Comparison of ENCODE assay signal across 11 cellular contexts in the genomic region with DNA sequence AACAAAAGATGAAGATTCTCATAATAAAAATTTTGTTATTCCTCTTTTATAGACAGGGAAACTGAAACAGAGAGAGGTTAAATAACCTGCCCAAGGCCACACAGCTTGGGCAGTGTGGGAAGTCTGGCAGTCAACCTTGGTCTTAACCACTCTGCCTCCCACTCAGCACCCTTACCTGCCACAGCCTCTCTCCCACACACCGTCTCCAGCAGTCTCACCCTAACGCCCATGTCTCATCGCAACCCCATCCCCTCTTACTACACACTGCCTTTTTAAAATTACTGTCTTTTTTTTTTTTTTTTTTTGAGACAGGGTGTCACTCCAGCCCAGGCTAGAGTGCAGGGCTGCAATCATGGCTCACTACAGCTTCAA. TPM values are rescaled to one million over a fixed set of nuclear protein-coding genes. Genes with fewer than 3 reads are reported as not detected.
DNase-seq lines count a peak whose midpoint lies in the region; ATAC-seq, FAIRE-seq and TF ChIP-seq lines count a peak whose summit lies in the region.
"Had no signal": no experiment of that assay in that cellular context is flagged by ENCODE, and none has a peak within 500 bp of the region (broad histone marks: within the 10 kb centered on the region; RNA-seq: fewer than 3 reads in every experiment).

No MANE protein-coding gene starts in this region.

- H3K27ac ChIP-seq in GM23338 (ENCODE audit: low read depth) (no peak overlapping the region), VCaP (peak overlapping the region; percentile 88; the same call in 1 of the 2 replicates), H1 (ENCODE audit: low read depth, low read length) (peak overlapping the region; percentile 35; the same call in 1 of the 2 replicates), skeletal muscle tissue (ENCODE audit: low read depth, low read length) (peak overlapping the region; percentile 36)
- H3K27ac ChIP-seq: HL-60 had no signal

- no peaks in the 10 kb centered on the region for H3K36me3 ChIP-seq in GM23338 (ENCODE audit: insufficient read depth)
- H3K36me3 ChIP-seq in H1 (ENCODE audit: control insufficient read depth in 2 of 4, insufficient read depth in 4 of 4, low read length in 3 of 4), result no peaks in the 10 kb centered on the region
- peaks cover 0 to 3% (median 0%) of the 10 kb centered on the region in 3 donors for H3K36me3 ChIP-seq in skeletal muscle tissue (ENCODE audit: control insufficient read depth in 3 of 3, insufficient read depth in 3 of 3, low read length in 3 of 3)

- DNase-seq in GM23338 (ENCODE audit: low spot score) (no peak), H1 (ENCODE audit: low read depth in 1 of 2, low spot score in 2 of 2) (no peak), G401 (ENCODE audit: low spot score) (no peak), GM10266 (ENCODE audit: extremely low spot score) (no peak)
- DNase-seq: naive B cell, NCI-H526 treated with DMSO at 0.1 percent for 48 hours had no signal

- no peaks in the 10 kb centered on the region for H3K23me2 ChIP-seq in H1 (ENCODE audit: low read depth, low read length)

- no peak overlapping the region for H2BK20ac ChIP-seq in H1 (ENCODE audit: low read length)

- no peak overlapping the region for H3K4ac ChIP-seq in H1 (replicated peaks; ENCODE audit: insufficient read length, low read depth, low read length)

- 0 out of 2 replicates have a peak overlapping the region, but pooled peaks have one; percentile 36 for H2BK5ac ChIP-seq in H1 (ENCODE audit: low read depth, low read length)

- H4K91ac ChIP-seq in H1 (replicated peaks; ENCODE audit: insufficient read length, low read length), result peak overlapping the region; percentile 76

- no peak for TF ChIP-seq RAD21 in H1 (IDR thresholded peaks at IDR 0.05 in 1 of 2, conservative IDR thresholded peaks at IDR 0.05 in 1 of 2; ENCODE audit: low read depth in 2 of 2, low read length in 2 of 2)

- H4K8ac ChIP-seq in H1 (ENCODE audit: extremely low read depth, insufficient read depth, low read length), result no peak overlapping the region

- no peaks in the 10 kb centered on the region for H3K9me2 ChIP-seq in GM23338 (ENCODE audit: insufficient read depth)

- no peak overlapping the region for H2AK5ac ChIP-seq in H1 (ENCODE audit: low read depth, low read length)

- no peaks in the 10 kb centered on the region; the same call in 2 of the 3 replicates for H3K9me3 Mint-ChIP-seq in GM23338
- H3K9me3 Mint-ChIP-seq: naive B cell had no signal

- peaks cover 78% of the 10 kb centered on the region for H3K4me1 Mint-ChIP-seq in GM23338

- in situ Hi-C loops in G401 (cut with HindIII; ENCODE audit: low sequenced_read_pairs), result no loop called here

- H3K79me1 ChIP-seq in H1 (ENCODE audit: low read depth, low read length), result no peaks in the 10 kb centered on the region

- no peak overlapping the region; the same call in 1 of the 2 replicates for H2BK15ac ChIP-seq in H1 (ENCODE audit: low read length)

- H3K4me3 ChIP-seq in GM23338 (no peak overlapping the region), H1 (ENCODE audit: extremely low read depth in 1 of 4, insufficient read depth in 2 of 4, low read depth in 3 of 4, low read length in 4 of 4) (no peak overlapping the region), skeletal muscle tissue (ENCODE audit: low read length in 3 of 3) (no peak overlapping the region)

- TF ChIP-seq EP300 in H1 (IDR thresholded peaks at IDR 0.05; ENCODE audit: borderline replicate concordance in 1 of 2, low read depth in 2 of 2, low read length in 2 of 2), result no peak

- 95% methylated on average over 3 of the region's 3 CpGs; no CpG with 5 or more reads in 1 of the 2 experiments for WGBS in H1 (ENCODE audit: extremely low coverage in 1 of 2, insufficient coverage in 1 of 2, insufficient read length in 1 of 2, insufficient replicate concordance in 2 of 2, low coverage in 1 of 2, low lambda C conversion rate in 2 of 2, missing lambda C conversion rate in 1 of 2), 2 experiments

- TF ChIP-seq CTCF in GM23338 (conservative IDR thresholded peaks at IDR 0.05; ENCODE audit: low read depth in 2 of 2) (no peak), VCaP (conservative IDR thresholded peaks at IDR 0.05) (no peak), H1 (IDR thresholded peaks at IDR 0.05; ENCODE audit: control extremely low read depth in 1 of 3, insufficient read depth in 1 of 3, low read depth in 1 of 3, low read length in 3 of 3) (no peak), GM10266 (IDR thresholded peaks at IDR 0.05; ENCODE audit: control insufficient read depth, insufficient read depth, low read depth, missing control alignments) (no peak)

- H3K9me3 ChIP-seq in H1 (ENCODE audit: insufficient read depth in 2 of 2, low read depth in 1 of 2, low read length in 1 of 2) (no peaks in the 10 kb centered on the region), skeletal muscle tissue (ENCODE audit: control insufficient read depth in 3 of 3, low read length in 3 of 3) (no peaks in the 10 kb centered on the region)

- peaks cover 33% of the 10 kb centered on the region for H3K4me1 ChIP-seq in GM23338 (ENCODE audit: insufficient read depth)
- H3K4me1 ChIP-seq in H1 (replicated peaks in 1 of 4; ENCODE audit: control insufficient read depth in 3 of 4, insufficient read depth in 4 of 4, low read length in 3 of 4), result peaks cover 0 to 10% (median 2%) of the 10 kb centered on the region in 4 experiments; a peak in 4 of 7 replicates
- peaks cover 11 to 24% (median 21%) of the 10 kb centered on the region in 3 donors for H3K4me1 ChIP-seq in skeletal muscle tissue (ENCODE audit: control insufficient read depth in 3 of 3, insufficient read depth in 3 of 3, low read length in 3 of 3)

- peak overlapping the region; percentile 90 for H3K27ac Mint-ChIP-seq in GM23338

- POLR2A ChIA-PET in H1 (lab: Charles Lee; ENCODE audit: partially characterized antibody), result interaction anchor here (0.6 to 1.3 kb wide), 2 partner anchors 56 to 75 kb away, joined by 3 read pairs; no protein-coding TSS in a partner anchor

- H3K18ac ChIP-seq in H1 (ENCODE audit: extremely low read depth, low read length), result no peak overlapping the region

- CTCF ChIA-PET in H1 (lab: Charles Lee; ENCODE audit: partially characterized antibody), result interaction anchor here (0.6 to 11.1 kb wide), 11 partner anchors 14 to 206 kb away, joined by 3 to 167 read pairs (median 4); no protein-coding TSS in a partner anchor

- H3K9ac ChIP-seq in H1 (replicated peaks in 1 of 4; ENCODE audit: extremely low read depth in 1 of 4, low read depth in 3 of 4, low read length in 3 of 4), result no peak overlapping the region
- no peak overlapping the region for H3K9ac ChIP-seq in skeletal muscle tissue (ENCODE audit: low read depth in 1 of 3, low read length in 3 of 3)

- H2BK12ac ChIP-seq in H1 (ENCODE audit: low read depth, low read length), result peak overlapping the region; percentile 82; the same call in 1 of the 2 replicates

- ATAC-seq in GM23338 (no peak), GM21423 (IDR thresholded peaks at IDR 0.05; ENCODE audit: unreplicated experiment) (no peak), HG03565 (IDR thresholded peaks at IDR 0.05; ENCODE audit: unreplicated experiment) (no peak)

- no peak for FAIRE-seq in H1 (lab: Jason Lieb, UNC)

- no peak overlapping the region for H3K4me3 Mint-ChIP-seq in GM23338

- H3K36me3 Mint-ChIP-seq in GM23338 (ENCODE audit: low read depth), result peaks cover 49% of the 10 kb centered on the region
- H3K36me3 Mint-ChIP-seq: naive B cell had no signal

- H3K4me2 ChIP-seq in GM23338, result no peak overlapping the region
- H3K4me2 ChIP-seq in H1 (ENCODE audit: insufficient read depth in 1 of 2, low read depth in 2 of 2, low read length in 2 of 2), result no peak overlapping the region

- no peak overlapping the region for H2AFZ ChIP-seq in GM23338
- no peak overlapping the region for H2AFZ ChIP-seq in H1 (ENCODE audit: low read length)

- H4K5ac ChIP-seq in H1 (ENCODE audit: insufficient read length, low read depth, low read length), result no peak overlapping the region

- H3K56ac ChIP-seq in H1 (replicated peaks; ENCODE audit: insufficient read length, low read depth, low read length), result no peak overlapping the region

- no peaks in the 10 kb centered on the region for H3F3A ChIP-seq in GM23338 (replicated peaks; ENCODE audit: low read depth)

- no peak overlapping the region for H2BK120ac ChIP-seq in H1 (replicated peaks; ENCODE audit: low read depth, low read length)

- no peaks in the 10 kb centered on the region for H4K20me1 ChIP-seq in GM23338 (replicated peaks; ENCODE audit: insufficient read depth)
- peaks cover 0 to 1% of the 10 kb centered on the region in 2 experiments for H4K20me1 ChIP-seq in H1 (replicated peaks in 1 of 2; ENCODE audit: control insufficient read depth in 1 of 2, insufficient read depth in 2 of 2, low read length in 2 of 2)

- peaks cover 12% of the 10 kb centered on the region for H3K27me3 Mint-ChIP-seq in GM23338 (ENCODE audit: insufficient read depth, low read depth, poor library complexity)
- H3K27me3 Mint-ChIP-seq: naive B cell had no signal

- H3K14ac ChIP-seq in H1 (ENCODE audit: insufficient read length), result no peak overlapping the region

- H3K23ac ChIP-seq in H1 (ENCODE audit: insufficient read length), result no peak overlapping the region

- H3K27me3 ChIP-seq in GM23338 (ENCODE audit: insufficient read depth) (no peaks in the 10 kb centered on the region), H1 (replicated peaks in 1 of 4; ENCODE audit: control insufficient read depth in 3 of 4, extremely low read depth in 1 of 4, insufficient read depth in 3 of 4, low read length in 3 of 4) (no peaks in the 10 kb centered on the region), skeletal muscle tissue (ENCODE audit: control insufficient read depth in 3 of 3, insufficient read depth in 3 of 3, low read length in 3 of 3) (no peaks in the 10 kb centered on the region)

- TF ChIP-seq POLR2A in H1 (IDR thresholded peaks at IDR 0.05; ENCODE audit: control extremely low read depth in 1 of 2, low read depth in 2 of 2, low read length in 2 of 2), result no peak

- H3K79me2 ChIP-seq in GM23338 (replicated peaks; ENCODE audit: insufficient read depth), result no peaks in the 10 kb centered on the region
- H3K79me2 ChIP-seq in H1 (ENCODE audit: control insufficient read depth in 1 of 2, insufficient read depth in 2 of 2, low read length in 2 of 2), result no peaks in the 10 kb centered on the region

TF ChIP-seq in H1, 55 proteins besides CTCF, POLR2A, EP300 and RAD21 (continues in another document):
- TF ChIP-seq CREB1 (IDR thresholded peaks at IDR 0.05), result no peak
- no peak for TF ChIP-seq TCF12 (IDR thresholded peaks at IDR 0.05; ENCODE audit: low read depth, low read length)

RNA-seq across cellular contexts. Expression of a gene that starts 25.0 kb away (rescaled TPM):
- total RNA-seq in GM23338 (2014; rRNA removed; shearing (Covaris generic)), result 11.1 and 17.0 TPM in 2 replicates
- polyA plus RNA-seq in GM23338 (2016; fragmentation: Nextera tagmentation; extraction: Ambion mirVana), result 5.8 and 6.3 TPM in 2 replicates
- 24.1 and 31.8 TPM in 2 replicates for total RNA-seq in H1 (2021; fragmentation: NEBNext Ultra II Directional; extraction: Animal tissue kit (Norgen Biotek cat#: 25700))
- polyA plus RNA-seq in H1 (2011; rRNA removed), result 9.4 and 12.4 TPM in 2 replicates
- 14.0 TPM for polyA plus RNA-seq in H1 (2011; cell fraction: cytosol; rRNA removed)
- 16.7 TPM for polyA plus RNA-seq in H1 (2011; cell fraction: nucleus; rRNA removed)
- polyA plus RNA-seq in H1 (2012, experiment 1 of 2), result 8.9 to 11.1 TPM (median 10.3 TPM) in 4 replicates
- polyA plus RNA-seq in H1 (2012, experiment 2 of 2), result 7.6 TPM
- polyA plus RNA-seq in H1 (2013, experiment 1 of 2), result 26.6 TPM
- polyA plus RNA-seq in H1 (2013, experiment 2 of 2), result 27.4 TPM
- 37.7 and 39.1 TPM in 2 replicates for polyA minus RNA-seq in H1 (2011; rRNA and poly(A)+ RNA removed)
- polyA minus RNA-seq in H1 (2011; cell fraction: cytosol; rRNA and poly(A)+ RNA removed), result 16.1 TPM
- polyA minus RNA-seq in H1 (2011; cell fraction: nucleus; rRNA and poly(A)+ RNA removed), result 27.9 TPM
- 30.3 TPM for total RNA-seq in skeletal muscle tissue
- 39.0 and 44.6 TPM in 2 replicates for total RNA-seq in G401 (2014; rRNA removed; shearing (Covaris generic))
